In genomic region chr15:46442196-46442595, GRCh38 we compare ENCODE assay signal across 19 cellular contexts.
DNase-seq lines count a peak whose midpoint lies in the region; ATAC-seq, FAIRE-seq and TF ChIP-seq lines count a peak whose summit lies in the region.
"Had no signal": no experiment of that assay in that cellular context is flagged by ENCODE, and none has a peak within 500 bp of the region (broad histone marks: within the 10 kb centered on the region; RNA-seq: fewer than 3 reads in every experiment).

No MANE protein-coding gene starts in this region.

- H3K4me1 ChIP-seq in astrocyte (ENCODE audit: insufficient read depth, low read length) = no peaks in the 10 kb centered on the region
- H3K4me1 ChIP-seq: left ventricle myocardium inferior, parathyroid adenoma, uterus had no signal

- peak; percentile 26 for FAIRE-seq in astrocyte (lab: Jason Lieb, UNC)
- FAIRE-seq: D721Med had no signal

- TF ChIP-seq CTCF in astrocyte (IDR thresholded peaks at IDR 0.05; ENCODE audit: insufficient read depth, low read depth, low read length) = no peak

- H3K36me3 ChIP-seq in astrocyte (ENCODE audit: insufficient read depth, low read length) = no peaks in the 10 kb centered on the region
- H3K36me3 ChIP-seq: left ventricle myocardium inferior, uterus had no signal

- H2AFZ ChIP-seq in astrocyte (ENCODE audit: low read depth, low read length) = no peak overlapping the region
- H2AFZ ChIP-seq: parathyroid adenoma had no signal

- peak overlapping the region; percentile 80 for H3K27ac Mint-ChIP-seq in astrocyte (ENCODE audit: unreplicated experiment)
- no peak overlapping the region for H3K27ac Mint-ChIP-seq in activated CD4-positive, alpha-beta T cell treated with anti-CD3 and anti-CD28 coated beads for 36 hours

- ATAC-seq in GM19397 (IDR thresholded peaks at IDR 0.05; ENCODE audit: unreplicated experiment) = no peak
- ATAC-seq in GM18873 (IDR thresholded peaks at IDR 0.05; ENCODE audit: low FRiP score, unreplicated experiment) = no peak
- no peak for ATAC-seq in activated CD4-positive, alpha-beta T cell treated with anti-CD3 and anti-CD28 coated beads for 36 hours
- ATAC-seq in left cardiac atrium = no peak

- in situ Hi-C loops in Caki2 (cut with HindIII; ENCODE audit: low pct_unique_long_range_greater_than_20kb, low sequenced_read_pairs) = no loop called here

- CTCF ChIA-PET in activated CD4-positive, alpha-beta T cell treated with anti-CD3 and anti-CD28 coated beads for 36 hours (lab: Charles Lee) = no interaction called here

- no peaks in the 10 kb centered on the region for H3K79me2 ChIP-seq in astrocyte (ENCODE audit: insufficient read depth, low read length)
- H3K79me2 ChIP-seq: parathyroid adenoma had no signal

- no peak overlapping the region for H3K4me3 Mint-ChIP-seq in astrocyte (ENCODE audit: unreplicated experiment)
- H3K4me3 Mint-ChIP-seq in activated CD4-positive, alpha-beta T cell treated with anti-CD3 and anti-CD28 coated beads for 36 hours = no peak overlapping the region

- no peaks in the 10 kb centered on the region for H3K9me3 ChIP-seq in astrocyte (ENCODE audit: insufficient read depth, low read depth, low read length)
- H3K9me3 ChIP-seq: uterus had no signal

- H3K9me3 Mint-ChIP-seq in astrocyte (ENCODE audit: unreplicated experiment) = no peaks in the 10 kb centered on the region
- peaks cover 12% of the 10 kb centered on the region for H3K9me3 Mint-ChIP-seq in activated CD4-positive, alpha-beta T cell treated with anti-CD3 and anti-CD28 coated beads for 36 hours (ENCODE audit: low read depth)

- no peaks in the 10 kb centered on the region for H3K27me3 Mint-ChIP-seq in astrocyte (ENCODE audit: low read depth, unreplicated experiment)
- H3K27me3 Mint-ChIP-seq in activated CD4-positive, alpha-beta T cell treated with anti-CD3 and anti-CD28 coated beads for 36 hours = no peaks in the 10 kb centered on the region

- H3K9ac ChIP-seq in astrocyte (ENCODE audit: low read length) = no peak overlapping the region
- H3K9ac ChIP-seq: parathyroid adenoma had no signal

- no peak overlapping the region for H3K4me3 ChIP-seq in astrocyte (ENCODE audit: insufficient read depth, low read depth, low read length)
- H3K4me3 ChIP-seq: left ventricle myocardium inferior, uterus had no signal

- H4K20me1 ChIP-seq in astrocyte (ENCODE audit: insufficient read depth, low read length) = no peaks in the 10 kb centered on the region

- intact Hi-C loops in activated CD4-positive, alpha-beta T cell treated with anti-CD3 and anti-CD28 coated beads for 36 hours (cut with DNase I, micrococcal nuclease) = no loop called here
- intact Hi-C loops in left cardiac atrium (cut with DNase I) = no loop called here

- peak; percentile 36 for DNase-seq in Caki2 (ENCODE audit: low read depth)
- peak; percentile 84 for DNase-seq in HT1080 (ENCODE audit: low read depth)
- peak; percentile 26 for DNase-seq in astrocyte (ENCODE audit: low read depth)
- DNase-seq in kidney tubule cell (ENCODE audit: low spot score) = peak; percentile 99
- DNase-seq in activated CD4-positive, alpha-beta T cell treated with anti-CD3 and anti-CD28 coated beads for 36 hours = no peak
- DNase-seq in left cardiac atrium = no peak
- DNase-seq: activated gamma-delta T cell treated with Interleukin-2 at 50 U/mL for 16 hours; anterior cingulate cortex; left ventricle myocardium inferior; NCI-H2029 treated with DMSO at 0.1 percent for 48 hours; NCI-H82; stimulated activated CD4-positive, alpha-beta T cell treated with anti-CD3 and anti-CD28 coated beads, Interleukin-12 subunit alpha, Interleukin-12 subunit beta, amount 100 ng/mL, for 4 hours; stimulated activated naive CD4-positive, alpha-beta T cell treated with Interleukin-2 at 50 U/mL for 16 hours; T-helper 2 cell; uterus had no signal

- POLR2A ChIA-PET in activated CD4-positive, alpha-beta T cell treated with anti-CD3 and anti-CD28 coated beads for 36 hours (lab: Charles Lee) = no interaction called here

- H3K36me3 Mint-ChIP-seq in astrocyte (ENCODE audit: low read depth, unreplicated experiment) = no peaks in the 10 kb centered on the region
- H3K36me3 Mint-ChIP-seq in activated CD4-positive, alpha-beta T cell treated with anti-CD3 and anti-CD28 coated beads for 36 hours (ENCODE audit: low read depth) = no peaks in the 10 kb centered on the region

- H3K27me3 ChIP-seq in astrocyte (ENCODE audit: insufficient read depth, low read length) = no peaks in the 10 kb centered on the region
- H3K27me3 ChIP-seq: uterus had no signal

- peaks cover 15% of the 10 kb centered on the region for H3K4me1 Mint-ChIP-seq in astrocyte (ENCODE audit: low read depth, unreplicated experiment)
- no peaks in the 10 kb centered on the region for H3K4me1 Mint-ChIP-seq in activated CD4-positive, alpha-beta T cell treated with anti-CD3 and anti-CD28 coated beads for 36 hours

- H3K27ac ChIP-seq in astrocyte (ENCODE audit: low read depth, low read length) = no peak overlapping the region
- H3K27ac ChIP-seq: left ventricle myocardium inferior, parathyroid adenoma, uterus had no signal

- peak overlapping the region; percentile 12 for H3K4me2 ChIP-seq in astrocyte (ENCODE audit: low read length)

Comparison
In these comparisons a context has a peak if more than half of its experiments do, and no peak if none do; other contexts are left out.
1. DNase-seq: peak in Caki2 (single experiment), HT1080 (single experiment), astrocyte (single experiment) and kidney tubule cell (single experiment); none in activated CD4-positive, alpha-beta T cell treated with anti-CD3 and anti-CD28 coated beads for 36 hours (single experiment) and left cardiac atrium (single experiment).